Comparison of ENCODE assay signal across 11 cellular contexts in the genomic region with DNA sequence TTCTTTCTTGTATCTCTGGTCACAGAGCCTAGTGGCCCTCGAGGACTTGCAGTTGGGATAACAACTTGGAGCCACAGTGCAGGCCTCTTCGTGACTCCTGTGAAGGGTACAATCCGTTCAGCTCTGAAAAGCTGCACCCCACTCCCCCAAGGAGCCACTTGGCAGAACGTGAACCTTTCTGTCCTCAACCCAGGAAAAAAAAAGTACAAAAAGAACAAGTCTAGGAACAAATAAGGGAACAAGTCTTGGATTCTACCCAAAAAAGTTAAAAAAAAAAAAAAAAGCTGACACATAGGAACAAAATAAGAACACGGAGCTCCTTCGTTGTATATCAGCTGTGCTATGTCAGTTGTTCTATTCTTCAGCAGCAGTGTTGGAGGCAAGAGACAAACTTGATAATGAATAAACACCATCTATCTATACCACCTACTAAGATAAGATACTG.
DNase-seq lines count a peak whose midpoint lies in the region; ATAC-seq and TF ChIP-seq lines count a peak whose summit lies in the region.
"Had no signal": no experiment of that assay in that cellular context is flagged by ENCODE, and none has a peak within 500 bp of the region (broad histone marks: within the 10 kb centered on the region; RNA-seq: fewer than 3 reads in every experiment).

No MANE protein-coding gene starts in this region.

- TF ChIP-seq CTCF in WTC11 (IDR thresholded peaks at IDR 0.05), result no peak

- no CpG with 5 or more reads among the region's 6 CpGs for WGBS in mesendoderm (ENCODE audit: extremely low coverage, insufficient coverage, low lambda C conversion rate)

- no peaks in the 10 kb centered on the region for H3K36me3 ChIP-seq in mesendoderm (ENCODE audit: control insufficient read depth, insufficient read depth, low read length)

- H3K23ac ChIP-seq in mesendoderm (ENCODE audit: low read length), result no peak overlapping the region

- H3K4me3 Mint-ChIP-seq in WTC11, result no peak overlapping the region

- H3K4me3 ChIP-seq in mesendoderm (ENCODE audit: low read length), result no peak overlapping the region

- no peak overlapping the region for H3K56ac ChIP-seq in mesendoderm (ENCODE audit: low read length)

- H4K8ac ChIP-seq in mesendoderm (ENCODE audit: low read depth, low read length), result no peak overlapping the region

- CTCF ChIA-PET in WTC11 (lab: Charles Lee), result interaction anchor here (0.7 to 3.1 kb wide), 11 partner anchors 10 to 996 kb away, joined by 3 to 19 read pairs (median 5); no protein-coding TSS in a partner anchor

- no peak overlapping the region for H3K4me2 ChIP-seq in mesendoderm (ENCODE audit: low read length)

- no peak overlapping the region for H3K9ac ChIP-seq in mesendoderm (ENCODE audit: low read length)

- peaks cover 5% of the 10 kb centered on the region; the same call in 1 of the 2 replicates for H3K4me1 Mint-ChIP-seq in WTC11

- H3K27ac ChIP-seq in mesendoderm (ENCODE audit: low read depth, low read length), result no peak overlapping the region

- POLR2A ChIA-PET in WTC11 (lab: Charles Lee), result interaction anchor here (0.7 kb wide), 2 partner anchors 18 to 94 kb away, joined by 3 read pairs; partner anchors contain the start of gene TEAD3

- H2BK15ac ChIP-seq in mesendoderm (replicated peaks; ENCODE audit: low read depth), result no peak overlapping the region

- no peak overlapping the region for H2BK120ac ChIP-seq in mesendoderm (ENCODE audit: low read depth, low read length)

- H3K79me1 ChIP-seq in mesendoderm (ENCODE audit: low read length), result no peaks in the 10 kb centered on the region

- H2AK5ac ChIP-seq in mesendoderm (ENCODE audit: low read length), result no peak overlapping the region

- H3K79me2 ChIP-seq in mesendoderm (ENCODE audit: control insufficient read depth, insufficient read depth, low read length), result no peaks in the 10 kb centered on the region

- peaks cover 5% of the 10 kb centered on the region; the same call in 1 of the 2 replicates for H3K36me3 Mint-ChIP-seq in WTC11

- H3K9me3 Mint-ChIP-seq in WTC11, result no peaks in the 10 kb centered on the region
- H3K9me3 Mint-ChIP-seq: effector memory CD8-positive, alpha-beta T cell had no signal

- peak overlapping the region; percentile 58; the same call in 1 of the 2 replicates for H3K27ac Mint-ChIP-seq in WTC11

- H3K4ac ChIP-seq in mesendoderm (ENCODE audit: low read depth, low read length), result no peak overlapping the region

- H3K27me3 Mint-ChIP-seq in WTC11 (ENCODE audit: low read depth), result no peaks in the 10 kb centered on the region
- H3K27me3 Mint-ChIP-seq: effector memory CD8-positive, alpha-beta T cell had no signal

- no peak overlapping the region for H4K5ac ChIP-seq in mesendoderm (ENCODE audit: low read length)

- H3K18ac ChIP-seq in mesendoderm (ENCODE audit: low read length), result peak overlapping the region; percentile 41

- no peak overlapping the region for H2BK5ac ChIP-seq in mesendoderm (ENCODE audit: low read length)

- no peaks in the 10 kb centered on the region for H3K4me1 ChIP-seq in mesendoderm (ENCODE audit: control insufficient read depth, low read depth, low read length)

- H3K27me3 ChIP-seq in mesendoderm (ENCODE audit: insufficient read depth, low read length, poor library complexity), result no peaks in the 10 kb centered on the region

- no peak for ATAC-seq in WTC11
- ATAC-seq: effector memory CD8-positive, alpha-beta T cell; HCT116 had no signal

- no peak for DNase-seq in WTC11 (ENCODE audit: low spot score)
- peak; percentile 39 for DNase-seq in dermis blood vessel endothelial cell
- no peak for DNase-seq in mesendoderm
- peak; percentile 80 for DNase-seq in superior temporal gyrus (ENCODE audit: extremely low spot score)
- DNase-seq in NCI-H1105 (lab: John Stamatoyannopoulos, UW), result no peak
- no peak for DNase-seq in activated effector memory CD4-positive, alpha-beta T cell treated with Interleukin-2 at 50 U/mL for 16 hours
- no peak for DNase-seq in SKM-1 (lab: John Stamatoyannopoulos, UW; ENCODE audit: unreplicated experiment)
- DNase-seq: effector memory CD8-positive, alpha-beta T cell; islet precursor cell; NCI-H2029 treated with DMSO at 0.1 percent for 48 hours had no signal

TF ChIP-seq in WTC11, 78 proteins besides CTCF, POLR2A, EP300 and RAD21 (continues in another document):
- no peak for TF ChIP-seq ATF6 (CRISPR knock-in tag; IDR thresholded peaks at IDR 0.05)
- TF ChIP-seq, protein P1, sequence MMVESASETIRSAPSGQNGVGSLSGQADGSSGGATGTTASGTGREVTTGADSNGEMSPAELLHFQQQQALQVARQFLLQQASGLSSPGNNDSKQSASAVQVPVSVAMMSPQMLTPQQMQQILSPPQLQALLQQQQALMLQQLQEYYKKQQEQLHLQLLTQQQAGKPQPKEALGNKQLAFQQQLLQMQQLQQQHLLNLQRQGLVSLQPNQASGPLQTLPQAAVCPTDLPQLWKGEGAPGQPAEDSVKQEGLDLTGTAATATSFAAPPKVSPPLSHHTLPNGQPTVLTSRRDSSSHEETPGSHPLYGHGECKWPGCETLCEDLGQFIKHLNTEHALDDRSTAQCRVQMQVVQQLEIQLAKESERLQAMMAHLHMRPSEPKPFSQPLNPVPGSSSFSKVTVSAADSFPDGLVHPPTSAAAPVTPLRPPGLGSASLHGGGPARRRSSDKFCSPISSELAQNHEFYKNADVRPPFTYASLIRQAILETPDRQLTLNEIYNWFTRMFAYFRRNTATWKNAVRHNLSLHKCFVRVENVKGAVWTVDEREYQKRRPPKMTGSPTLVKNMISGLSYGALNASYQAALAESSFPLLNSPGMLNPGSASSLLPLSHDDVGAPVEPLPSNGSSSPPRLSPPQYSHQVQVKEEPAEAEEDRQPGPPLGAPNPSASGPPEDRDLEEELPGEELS (CRISPR knock-in tag; IDR thresholded peaks at IDR 0.05), result no peak
- no peak for TF ChIP-seq SOX15 (CRISPR knock-in tag; IDR thresholded peaks at IDR 0.05)
- no peak for TF ChIP-seq CREM (CRISPR knock-in tag; IDR thresholded peaks at IDR 0.05)
- TF ChIP-seq, protein P2, sequence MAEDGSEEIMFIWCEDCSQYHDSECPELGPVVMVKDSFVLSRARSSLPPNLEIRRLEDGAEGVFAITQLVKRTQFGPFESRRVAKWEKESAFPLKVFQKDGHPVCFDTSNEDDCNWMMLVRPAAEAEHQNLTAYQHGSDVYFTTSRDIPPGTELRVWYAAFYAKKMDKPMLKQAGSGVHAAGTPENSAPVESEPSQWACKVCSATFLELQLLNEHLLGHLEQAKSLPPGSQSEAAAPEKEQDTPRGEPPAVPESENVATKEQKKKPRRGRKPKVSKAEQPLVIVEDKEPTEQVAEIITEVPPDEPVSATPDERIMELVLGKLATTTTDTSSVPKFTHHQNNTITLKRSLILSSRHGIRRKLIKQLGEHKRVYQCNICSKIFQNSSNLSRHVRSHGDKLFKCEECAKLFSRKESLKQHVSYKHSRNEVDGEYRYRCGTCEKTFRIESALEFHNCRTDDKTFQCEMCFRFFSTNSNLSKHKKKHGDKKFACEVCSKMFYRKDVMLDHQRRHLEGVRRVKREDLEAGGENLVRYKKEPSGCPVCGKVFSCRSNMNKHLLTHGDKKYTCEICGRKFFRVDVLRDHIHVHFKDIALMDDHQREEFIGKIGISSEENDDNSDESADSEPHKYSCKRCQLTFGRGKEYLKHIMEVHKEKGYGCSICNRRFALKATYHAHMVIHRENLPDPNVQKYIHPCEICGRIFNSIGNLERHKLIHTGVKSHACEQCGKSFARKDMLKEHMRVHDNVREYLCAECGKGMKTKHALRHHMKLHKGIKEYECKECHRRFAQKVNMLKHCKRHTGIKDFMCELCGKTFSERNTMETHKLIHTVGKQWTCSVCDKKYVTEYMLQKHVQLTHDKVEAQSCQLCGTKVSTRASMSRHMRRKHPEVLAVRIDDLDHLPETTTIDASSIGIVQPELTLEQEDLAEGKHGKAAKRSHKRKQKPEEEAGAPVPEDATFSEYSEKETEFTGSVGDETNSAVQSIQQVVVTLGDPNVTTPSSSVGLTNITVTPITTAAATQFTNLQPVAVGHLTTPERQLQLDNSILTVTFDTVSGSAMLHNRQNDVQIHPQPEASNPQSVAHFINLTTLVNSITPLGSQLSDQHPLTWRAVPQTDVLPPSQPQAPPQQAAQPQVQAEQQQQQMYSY (CRISPR knock-in tag; IDR thresholded peaks at IDR 0.05), result no peak
- TF ChIP-seq, protein P3, sequence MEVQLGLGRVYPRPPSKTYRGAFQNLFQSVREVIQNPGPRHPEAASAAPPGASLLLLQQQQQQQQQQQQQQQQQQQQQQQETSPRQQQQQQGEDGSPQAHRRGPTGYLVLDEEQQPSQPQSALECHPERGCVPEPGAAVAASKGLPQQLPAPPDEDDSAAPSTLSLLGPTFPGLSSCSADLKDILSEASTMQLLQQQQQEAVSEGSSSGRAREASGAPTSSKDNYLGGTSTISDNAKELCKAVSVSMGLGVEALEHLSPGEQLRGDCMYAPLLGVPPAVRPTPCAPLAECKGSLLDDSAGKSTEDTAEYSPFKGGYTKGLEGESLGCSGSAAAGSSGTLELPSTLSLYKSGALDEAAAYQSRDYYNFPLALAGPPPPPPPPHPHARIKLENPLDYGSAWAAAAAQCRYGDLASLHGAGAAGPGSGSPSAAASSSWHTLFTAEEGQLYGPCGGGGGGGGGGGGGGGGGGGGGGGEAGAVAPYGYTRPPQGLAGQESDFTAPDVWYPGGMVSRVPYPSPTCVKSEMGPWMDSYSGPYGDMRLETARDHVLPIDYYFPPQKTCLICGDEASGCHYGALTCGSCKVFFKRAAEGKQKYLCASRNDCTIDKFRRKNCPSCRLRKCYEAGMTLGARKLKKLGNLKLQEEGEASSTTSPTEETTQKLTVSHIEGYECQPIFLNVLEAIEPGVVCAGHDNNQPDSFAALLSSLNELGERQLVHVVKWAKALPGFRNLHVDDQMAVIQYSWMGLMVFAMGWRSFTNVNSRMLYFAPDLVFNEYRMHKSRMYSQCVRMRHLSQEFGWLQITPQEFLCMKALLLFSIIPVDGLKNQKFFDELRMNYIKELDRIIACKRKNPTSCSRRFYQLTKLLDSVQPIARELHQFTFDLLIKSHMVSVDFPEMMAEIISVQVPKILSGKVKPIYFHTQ (CRISPR knock-in tag; IDR thresholded peaks at IDR 0.05), result no peak
- no peak for TF ChIP-seq NFATC4 (CRISPR knock-in tag; IDR thresholded peaks at IDR 0.05)

Comparison
In these comparisons a context has a peak if more than half of its experiments do, and no peak if none do; other contexts are left out.
1. DNase-seq: peak in dermis blood vessel endothelial cell (single experiment) and superior temporal gyrus (single experiment); none in WTC11 (single experiment), mesendoderm (single experiment), NCI-H1105 (single experiment), activated effector memory CD4-positive, alpha-beta T cell treated with Interleukin-2 at 50 U/mL for 16 hours (single experiment) and SKM-1 (single experiment).